25 cellular contexts compared by ENCODE assay signal in the genomic region with DNA sequence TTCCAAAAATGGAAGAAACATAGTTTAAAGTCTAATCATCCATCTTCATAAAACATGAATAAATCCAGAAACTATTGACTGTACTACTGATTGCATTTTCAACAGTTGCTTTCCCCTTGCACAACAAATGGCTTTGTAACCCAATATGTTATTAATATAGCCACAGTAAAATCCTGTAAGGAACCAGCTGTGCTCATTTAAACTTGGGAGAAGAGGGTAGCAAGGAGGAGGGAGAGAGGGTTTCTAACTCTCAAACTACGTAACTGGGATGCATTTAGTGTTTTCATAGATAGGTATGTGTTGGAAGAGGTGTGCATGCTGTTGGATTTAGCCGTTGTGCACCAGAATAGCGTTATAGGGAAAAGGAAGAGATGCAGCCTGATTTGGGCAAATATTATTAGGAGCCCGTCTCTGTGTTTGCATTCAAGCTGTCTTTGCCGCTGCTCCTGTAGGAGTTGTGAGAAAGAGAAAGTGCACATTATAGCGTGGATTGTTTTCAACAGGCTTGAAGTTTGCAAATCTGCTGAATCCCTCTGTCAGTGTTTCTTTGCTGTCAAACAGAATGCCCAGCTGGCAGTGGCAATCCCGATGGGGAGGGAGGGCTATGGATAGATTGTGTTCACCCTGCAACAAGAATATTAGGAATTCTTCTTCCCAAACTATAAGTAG. TPM values are rescaled to one million over a fixed set of nuclear protein-coding genes. Genes with fewer than 3 reads are reported as not detected.
DNase-seq lines count a peak whose midpoint lies in the region; ATAC-seq and TF ChIP-seq lines count a peak whose summit lies in the region.
"Had no signal": no experiment of that assay in that cellular context is flagged by ENCODE, and none has a peak within 500 bp of the region (broad histone marks: within the 10 kb centered on the region; RNA-seq: fewer than 3 reads in every experiment).

No MANE protein-coding gene starts in this region.

- peak; percentile 32 for DNase-seq in NCI-H2171 (lab: John Stamatoyannopoulos, UW)
- no peak for DNase-seq in SK-N-MC (ENCODE audit: low read depth, low spot score)
- DNase-seq in hepatocyte (ENCODE audit: low spot score) = no peak
- DNase-seq in superior temporal gyrus (ENCODE audit: extremely low spot score) = peak; percentile 51
- DNase-seq in CD14-positive monocyte (ENCODE audit: low spot score) = no peak
- no peak for DNase-seq in activated T-helper 2 cell treated with anti-CD3 and anti-CD28 coated beads, Interferon-gamma antibody, Interleukin-2, Interleukin-4, amounts not matched to agents 10 μg/mL and 5 μg/mL and 100 μg/mL, durations not matched to agents 14 hours and 24 hours and 36 hours (ENCODE audit: low spot score)
- DNase-seq: activated naive CD8-positive, alpha-beta T cell treated with anti-CD3 and anti-CD28 coated beads for 36 hours; body of pancreas; CD4-positive, alpha-beta T cell; colonic mucosa; GF-D8; left lung; naive thymus-derived CD8-positive, alpha-beta T cell; NCI-H187; NK-92 treated with Interleukin-12 subunit alpha and Interleukin-12 subunit beta, amount 100 ng/mL, for 24 hours; stimulated activated CD4-positive, alpha-beta T cell treated with anti-CD3 and anti-CD28 coated beads, Interleukin-1b, Interleukin-23, amount 100 ng/mL, for 48 hours; T-helper 2 cell had no signal

- no peaks in the 10 kb centered on the region for H3K9me3 Mint-ChIP-seq in CD14-positive monocyte
- H3K9me3 Mint-ChIP-seq in activated T-helper 2 cell treated with anti-CD3 and anti-CD28 coated beads, Interferon-gamma antibody, Interleukin-2, Interleukin-4, amounts not matched to agents 10 μg/mL and 5 μg/mL and 100 μg/mL, durations not matched to agents 14 hours and 24 hours and 36 hours = no peaks in the 10 kb centered on the region
- H3K9me3 Mint-ChIP-seq: activated naive CD8-positive, alpha-beta T cell treated with anti-CD3 and anti-CD28 coated beads for 36 hours; activated T-helper 17 cell treated with anti-CD3 and anti-CD28 coated beads, Interleukin-2, amount 50 U/mL, for 72 hours; CD4-positive, alpha-beta T cell; naive thymus-derived CD8-positive, alpha-beta T cell had no signal

- no peaks in the 10 kb centered on the region for H4K20me1 ChIP-seq in hepatocyte (ENCODE audit: insufficient read depth, poor library complexity, severe bottlenecking)

- H3K9ac ChIP-seq in SK-N-MC (ENCODE audit: insufficient read length) = peak overlapping the region; percentile 45
- H3K9ac ChIP-seq: parathyroid adenoma had no signal

- H3K79me2 ChIP-seq in hepatocyte = no peaks in the 10 kb centered on the region
- H3K79me2 ChIP-seq: parathyroid adenoma had no signal

- ATAC-seq in HG02610 (IDR thresholded peaks at IDR 0.05; ENCODE audit: unreplicated experiment) = no peak
- ATAC-seq in HG02885 (IDR thresholded peaks at IDR 0.05; ENCODE audit: poor library complexity, unreplicated experiment) = no peak
- ATAC-seq: activated T-helper 17 cell treated with anti-CD3 and anti-CD28 coated beads, Interleukin-2, amount 50 U/mL, for 72 hours; body of pancreas; left lung; naive thymus-derived CD8-positive, alpha-beta T cell; sciatic nerve; stimulated activated memory B cell treated with anti-CD40 and anti-IgM and Interleukin-4, amounts not matched to agents 10 μg/mL and 1 μg/mL and 100 μg/mL, for 72 hours had no signal

- H3K4me3 ChIP-seq in SK-N-MC (peak overlapping the region; percentile 65), hepatocyte (no peak overlapping the region)
- H3K4me3 ChIP-seq: body of pancreas, colonic mucosa, HAP-1, left lung had no signal

- H3K27me3 Mint-ChIP-seq in CD14-positive monocyte (ENCODE audit: low read depth in 3 of 3) = no peaks in the 10 kb centered on the region
- no peaks in the 10 kb centered on the region for H3K27me3 Mint-ChIP-seq in activated T-helper 2 cell treated with anti-CD3 and anti-CD28 coated beads, Interferon-gamma antibody, Interleukin-2, Interleukin-4, amounts not matched to agents 10 μg/mL and 5 μg/mL and 100 μg/mL, durations not matched to agents 14 hours and 24 hours and 36 hours (ENCODE audit: low read depth)
- H3K27me3 Mint-ChIP-seq: activated naive CD8-positive, alpha-beta T cell treated with anti-CD3 and anti-CD28 coated beads for 36 hours; activated T-helper 17 cell treated with anti-CD3 and anti-CD28 coated beads, Interleukin-2, amount 50 U/mL, for 72 hours; CD4-positive, alpha-beta T cell; stimulated activated memory B cell treated with anti-CD40 and anti-IgM and Interleukin-4, amounts not matched to agents 10 μg/mL and 1 μg/mL and 100 μg/mL, for 72 hours had no signal

- peaks cover 32% of the 10 kb centered on the region for H3K27me3 ChIP-seq in hepatocyte
- H3K27me3 ChIP-seq: body of pancreas, colonic mucosa had no signal

- WGBS in hepatocyte (ENCODE audit: low lambda C conversion rate, missing lambda C conversion rate) = 66% methylated on average over 7 of the region's 7 CpGs

- H3K9me3 ChIP-seq in SK-N-MC (ENCODE audit: low read depth, low read length) (no peaks in the 10 kb centered on the region), hepatocyte (ENCODE audit: low read depth) (no peaks in the 10 kb centered on the region)
- H3K9me3 ChIP-seq: body of pancreas, colonic mucosa, HAP-1, left lung had no signal

- no peak for TF ChIP-seq CTCF in hepatocyte (IDR thresholded peaks at IDR 0.05; ENCODE audit: poor library complexity)
- no peak for TF ChIP-seq CTCF in CD14-positive monocyte (IDR thresholded peaks at IDR 0.05)

- H3K4me2 ChIP-seq in hepatocyte = peak overlapping the region; percentile 38

- H3K27ac Mint-ChIP-seq in CD14-positive monocyte = no peak overlapping the region
- no peak overlapping the region for H3K27ac Mint-ChIP-seq in activated T-helper 2 cell treated with anti-CD3 and anti-CD28 coated beads, Interferon-gamma antibody, Interleukin-2, Interleukin-4, amounts not matched to agents 10 μg/mL and 5 μg/mL and 100 μg/mL, durations not matched to agents 14 hours and 24 hours and 36 hours
- H3K27ac Mint-ChIP-seq: activated naive CD8-positive, alpha-beta T cell treated with anti-CD3 and anti-CD28 coated beads for 36 hours; activated T-helper 17 cell treated with anti-CD3 and anti-CD28 coated beads, Interleukin-2, amount 50 U/mL, for 72 hours; CD4-positive, alpha-beta T cell; naive thymus-derived CD8-positive, alpha-beta T cell; stimulated activated memory B cell treated with anti-CD40 and anti-IgM and Interleukin-4, amounts not matched to agents 10 μg/mL and 1 μg/mL and 100 μg/mL, for 72 hours had no signal

- no peaks in the 10 kb centered on the region for H3K4me1 ChIP-seq in hepatocyte (ENCODE audit: insufficient read depth)
- H3K4me1 ChIP-seq: body of pancreas, colonic mucosa, HAP-1, left lung, parathyroid adenoma had no signal

- intact Hi-C loops in CD14-positive monocyte (cut with micrococcal nuclease) = no loop called here
- intact Hi-C loops in activated T-helper 2 cell treated with anti-CD3 and anti-CD28 coated beads, Interferon-gamma antibody, Interleukin-2, Interleukin-4, amounts not matched to agents 10 μg/mL and 5 μg/mL and 100 μg/mL, durations not matched to agents 14 hours and 24 hours and 36 hours (cut with micrococcal nuclease) = no loop called here

- no peak overlapping the region for H3K4me3 Mint-ChIP-seq in CD14-positive monocyte
- no peak overlapping the region for H3K4me3 Mint-ChIP-seq in activated T-helper 2 cell treated with anti-CD3 and anti-CD28 coated beads, Interferon-gamma antibody, Interleukin-2, Interleukin-4, amounts not matched to agents 10 μg/mL and 5 μg/mL and 100 μg/mL, durations not matched to agents 14 hours and 24 hours and 36 hours (ENCODE audit: low read depth)
- H3K4me3 Mint-ChIP-seq: activated naive CD8-positive, alpha-beta T cell treated with anti-CD3 and anti-CD28 coated beads for 36 hours; activated T-helper 17 cell treated with anti-CD3 and anti-CD28 coated beads, Interleukin-2, amount 50 U/mL, for 72 hours; CD4-positive, alpha-beta T cell; naive thymus-derived CD8-positive, alpha-beta T cell; stimulated activated memory B cell treated with anti-CD40 and anti-IgM and Interleukin-4, amounts not matched to agents 10 μg/mL and 1 μg/mL and 100 μg/mL, for 72 hours had no signal

- H3K27ac ChIP-seq in SK-N-MC (peak overlapping the region; percentile 25; the same call in 1 of the 2 replicates), hepatocyte (no peak overlapping the region)
- H3K27ac ChIP-seq: body of pancreas, colonic mucosa, left lung, parathyroid adenoma, VCaP had no signal

- no peaks in the 10 kb centered on the region for H3K9me2 ChIP-seq in hepatocyte (replicated peaks; ENCODE audit: insufficient read depth)

- H3K36me3 ChIP-seq in SK-N-MC (ENCODE audit: insufficient read depth, low read length) = no peaks in the 10 kb centered on the region
- no peaks in the 10 kb centered on the region for H3K36me3 ChIP-seq in hepatocyte (replicated peaks; ENCODE audit: insufficient read depth, low read depth)
- H3K36me3 ChIP-seq: colonic mucosa, HAP-1, left lung had no signal

- no peak overlapping the region for H2AFZ ChIP-seq in hepatocyte
- H2AFZ ChIP-seq: parathyroid adenoma had no signal

- no peaks in the 10 kb centered on the region for H3K36me3 Mint-ChIP-seq in CD14-positive monocyte
- H3K36me3 Mint-ChIP-seq in activated T-helper 2 cell treated with anti-CD3 and anti-CD28 coated beads, Interferon-gamma antibody, Interleukin-2, Interleukin-4, amounts not matched to agents 10 μg/mL and 5 μg/mL and 100 μg/mL, durations not matched to agents 14 hours and 24 hours and 36 hours (ENCODE audit: low read depth) = no peaks in the 10 kb centered on the region
- H3K36me3 Mint-ChIP-seq: activated naive CD8-positive, alpha-beta T cell treated with anti-CD3 and anti-CD28 coated beads for 36 hours; naive thymus-derived CD8-positive, alpha-beta T cell; stimulated activated memory B cell treated with anti-CD40 and anti-IgM and Interleukin-4, amounts not matched to agents 10 μg/mL and 1 μg/mL and 100 μg/mL, for 72 hours had no signal

- peaks cover 13% of the 10 kb centered on the region for H3K4me1 Mint-ChIP-seq in CD14-positive monocyte
- H3K4me1 Mint-ChIP-seq in activated T-helper 2 cell treated with anti-CD3 and anti-CD28 coated beads, Interferon-gamma antibody, Interleukin-2, Interleukin-4, amounts not matched to agents 10 μg/mL and 5 μg/mL and 100 μg/mL, durations not matched to agents 14 hours and 24 hours and 36 hours (ENCODE audit: low read depth) = no peaks in the 10 kb centered on the region
- H3K4me1 Mint-ChIP-seq: activated naive CD8-positive, alpha-beta T cell treated with anti-CD3 and anti-CD28 coated beads for 36 hours; activated T-helper 17 cell treated with anti-CD3 and anti-CD28 coated beads, Interleukin-2, amount 50 U/mL, for 72 hours; stimulated activated memory B cell treated with anti-CD40 and anti-IgM and Interleukin-4, amounts not matched to agents 10 μg/mL and 1 μg/mL and 100 μg/mL, for 72 hours had no signal

RNA-seq across cellular contexts. Expression of a gene that starts 39.4 kb away (rescaled TPM):
- total RNA-seq in hepatocyte = not detected in 2 replicates
- 0.19 TPM in 1 of 2 replicates, not detected in the other for polyA plus RNA-seq in hepatocyte
- polyA plus RNA-seq in CD14-positive monocyte = not detected
- total RNA-seq in activated T-helper 2 cell treated with anti-CD3 and anti-CD28 coated beads, Interferon-gamma antibody, Interleukin-2, Interleukin-4, amounts not matched to agents 10 μg/mL and 5 μg/mL and 100 μg/mL, durations not matched to agents 14 hours and 24 hours and 36 hours = 0.14 TPM in 1 of 2 replicates, not detected in the other
- total RNA-seq: activated naive CD8-positive, alpha-beta T cell treated with anti-CD3 and anti-CD28 coated beads for 36 hours; activated T-helper 17 cell treated with anti-CD3 and anti-CD28 coated beads, Interleukin-2, amount 50 U/mL, for 72 hours; body of pancreas; CD4-positive, alpha-beta T cell; left lung; naive thymus-derived CD8-positive, alpha-beta T cell had no signal
- polyA plus RNA-seq: naive thymus-derived CD8-positive, alpha-beta T cell had no signal

Comparison
In these comparisons a context has a peak if more than half of its experiments do, and no peak if none do; other contexts are left out.
1. DNase-seq: peak in NCI-H2171 (single experiment) and superior temporal gyrus (single experiment); none in SK-N-MC (single experiment), hepatocyte (single experiment), CD14-positive monocyte (single experiment) and activated T-helper 2 cell treated with anti-CD3 and anti-CD28 coated beads, Interferon-gamma antibody, Interleukin-2, Interleukin-4, amounts not matched to agents 10 μg/mL and 5 μg/mL and 100 μg/mL, durations not matched to agents 14 hours and 24 hours and 36 hours (single experiment).